ENCODE assay signal across 20 cellular contexts in genomic region chrX:46634577-46634976, GRCh38.
A peak's percentile ranks its signal among the peaks of the same experiment; 100 is the strongest.
DNase-seq lines count a peak whose midpoint lies in the region; ATAC-seq and TF ChIP-seq lines count a peak whose summit lies in the region.
"Had no signal": no experiment of that assay in that cellular context is flagged by ENCODE, and none has a peak within 500 bp of the region (broad histone marks: within the 10 kb centered on the region; RNA-seq: fewer than 3 reads in every experiment).

No MANE protein-coding gene starts in this region.

- no peak overlapping the region for H3K23ac ChIP-seq in IMR-90 (ENCODE audit: low read depth, low read length)

- H3K27ac Mint-ChIP-seq in activated T-cell treated with anti-CD3 and anti-CD28 coated beads, Interleukin-2, amount 50 U/mL, for 24 hours = peak overlapping the region; percentile 41
- H3K27ac Mint-ChIP-seq: activated CD4-positive, alpha-beta T cell treated with anti-CD3 and anti-CD28 coated beads, Interleukin-2, amount 10 ng/mL, durations not matched to agents 7 days and 5 days had no signal

- no peak for TF ChIP-seq RAD21 in IMR-90 (IDR thresholded peaks at IDR 0.05; ENCODE audit: low read length)

- H3K4me1 ChIP-seq in IMR-90 (ENCODE audit: control insufficient read depth, insufficient read depth, low read length) = peaks cover 6% of the 10 kb centered on the region
- H3K4me1 ChIP-seq: Peyer's patch, tibial artery had no signal

- no peak overlapping the region for H3K4me2 ChIP-seq in IMR-90 (ENCODE audit: low read depth, low read length)

- H2BK5ac ChIP-seq in IMR-90 (ENCODE audit: low read depth, low read length, poor library complexity, severe bottlenecking) = no peak overlapping the region

- no TSS peak for BruUV-seq in IMR-90 (replicated peaks; lab: Mats Ljungman, UMichigan)

- no peak overlapping the region for H4K8ac ChIP-seq in IMR-90 (ENCODE audit: low read depth in 2 of 2, low read length in 2 of 2)

- no peak for TF ChIP-seq CTCF in IMR-90 (conservative IDR thresholded peaks at IDR 0.05; ENCODE audit: low read depth, low read length)
- TF ChIP-seq CTCF in fibroblast of villous mesenchyme (IDR thresholded peaks at IDR 0.05; ENCODE audit: insufficient read depth, low read depth, low read length) = no peak

- H3K4ac ChIP-seq in IMR-90 (ENCODE audit: low read depth, low read length) = no peak overlapping the region

- POLR2A ChIA-PET in IMR-90 (lab: Charles Lee; ENCODE audit: unreplicated experiment) = no interaction called here

- H4K91ac ChIP-seq in IMR-90 (ENCODE audit: insufficient read depth, low read depth, low read length) = no peak overlapping the region

- H3K18ac ChIP-seq in IMR-90 (ENCODE audit: low read depth, low read length) = peak overlapping the region; percentile 25; the same call in 1 of the 2 replicates

- peaks cover 24% of the 10 kb centered on the region for H3K36me3 Mint-ChIP-seq in activated T-cell treated with anti-CD3 and anti-CD28 coated beads, Interleukin-2, amount 50 U/mL, for 24 hours (ENCODE audit: low read depth)
- H3K36me3 Mint-ChIP-seq in activated T-cell treated with anti-CD3 and anti-CD28 coated beads, Interleukin-2, amount 50 U/mL, for 4 hours (ENCODE audit: insufficient read depth) = peaks cover 11% of the 10 kb centered on the region

- H3K36me3 ChIP-seq in IMR-90 (ENCODE audit: control insufficient read depth, insufficient read depth, low read length) = no peaks in the 10 kb centered on the region
- H3K36me3 ChIP-seq: esophagus muscularis mucosa, Peyer's patch, tibial artery had no signal

- CTCF ChIA-PET in IMR-90 (lab: Yijun Ruan, JAX) = interaction anchor here (1.0 kb wide), 1 partner anchor 36 kb away, joined by 3 read pairs; no protein-coding TSS in a partner anchor

- H2AFZ ChIP-seq in IMR-90 (replicated peaks; ENCODE audit: low read length, poor library complexity) = no peak overlapping the region

- no peak overlapping the region for H3K27ac ChIP-seq in IMR-90 (ENCODE audit: insufficient read depth, low read length)
- H3K27ac ChIP-seq: esophagus muscularis mucosa, Peyer's patch, SK-N-MC, tibial artery had no signal

- H3K4me1 Mint-ChIP-seq in activated T-cell treated with anti-CD3 and anti-CD28 coated beads, Interleukin-2, amount 50 U/mL, for 24 hours (ENCODE audit: low read depth) = peaks cover 39% of the 10 kb centered on the region
- peaks cover 34% of the 10 kb centered on the region for H3K4me1 Mint-ChIP-seq in activated T-cell treated with anti-CD3 and anti-CD28 coated beads, Interleukin-2, amount 50 U/mL, for 4 hours (ENCODE audit: low read depth)

- no peak overlapping the region for H3K9ac ChIP-seq in IMR-90 (ENCODE audit: low read depth, low read length)

- no peaks in the 10 kb centered on the region for H3K79me1 ChIP-seq in IMR-90 (ENCODE audit: low read depth in 1 of 2, low read length in 2 of 2)

- H2BK15ac ChIP-seq in IMR-90 (ENCODE audit: low read depth, low read length) = no peak overlapping the region

- no peak overlapping the region for H3K4me3 Mint-ChIP-seq in activated T-cell treated with anti-CD3 and anti-CD28 coated beads, Interleukin-2, amount 50 U/mL, for 24 hours
- no peak overlapping the region for H3K4me3 Mint-ChIP-seq in activated T-cell treated with anti-CD3 and anti-CD28 coated beads, Interleukin-2, amount 50 U/mL, for 4 hours
- H3K4me3 Mint-ChIP-seq: activated CD4-positive, alpha-beta T cell treated with anti-CD3 and anti-CD28 coated beads, Interleukin-2, amount 10 ng/mL, durations not matched to agents 7 days and 5 days had no signal

- intact Hi-C loops in IMR-90 (cut with micrococcal nuclease) = no loop called here

- no peaks in the 10 kb centered on the region for H3K9me3 Mint-ChIP-seq in activated T-cell treated with anti-CD3 and anti-CD28 coated beads, Interleukin-2, amount 50 U/mL, for 24 hours
- no peaks in the 10 kb centered on the region for H3K9me3 Mint-ChIP-seq in activated T-cell treated with anti-CD3 and anti-CD28 coated beads, Interleukin-2, amount 50 U/mL, for 4 hours
- H3K9me3 Mint-ChIP-seq: activated CD4-positive, alpha-beta T cell treated with anti-CD3 and anti-CD28 coated beads, Interleukin-2, amount 10 ng/mL, durations not matched to agents 7 days and 5 days had no signal

- H3K9me1 ChIP-seq in IMR-90 (ENCODE audit: insufficient read depth, low read length) = 0 out of 2 replicates have a peak, but pooled peaks cover 2% of the 10 kb centered on the region

- no CpG with 5 or more reads among the region's 3 CpGs for WGBS in IMR-90 (ENCODE audit: extremely low coverage in 2 of 2, insufficient read length in 1 of 2), 2 experiments

- no peaks in the 10 kb centered on the region for H3K9me3 ChIP-seq in IMR-90 (ENCODE audit: control insufficient read depth, insufficient read depth, low read length)
- H3K9me3 ChIP-seq: esophagus muscularis mucosa, Peyer's patch, tibial artery had no signal

- H2AK5ac ChIP-seq in IMR-90 (ENCODE audit: low read depth, low read length) = no peak overlapping the region

- no peak for ATAC-seq in activated T-cell treated with anti-CD3 and anti-CD28 coated beads, Interleukin-2, amount 50 U/mL, for 4 hours
- ATAC-seq in GM19395 (IDR thresholded peaks at IDR 0.05; ENCODE audit: unreplicated experiment) (peak; percentile 40), IMR-90 (ENCODE audit: low read depth) (no peak), GM21825 (IDR thresholded peaks at IDR 0.05; ENCODE audit: unreplicated experiment) (no peak)
- ATAC-seq: left ventricle myocardium superior had no signal

- no peak for TF ChIP-seq POLR2A in IMR-90 (IDR thresholded peaks at IDR 0.05; ENCODE audit: low read depth, low read length)

- H3K4me3 ChIP-seq in IMR-90 (ENCODE audit: insufficient read depth, low read depth, low read length) = no peak overlapping the region
- H3K4me3 ChIP-seq in fibroblast of villous mesenchyme (ENCODE audit: low read depth, low read length) = no peak overlapping the region
- H3K4me3 ChIP-seq: esophagus muscularis mucosa, Peyer's patch, SK-N-MC, tibial artery had no signal

- H3K27me3 ChIP-seq in IMR-90 (ENCODE audit: control insufficient read depth, insufficient read depth, low read length) = peaks cover 2% of the 10 kb centered on the region
- H3K27me3 ChIP-seq: esophagus muscularis mucosa, Peyer's patch, tibial artery had no signal

- no peaks in the 10 kb centered on the region for H4K20me1 ChIP-seq in IMR-90 (ENCODE audit: insufficient read depth, low read length)

- in situ Hi-C loops in IMR-90 (cut with MboI; ENCODE audit: low sequenced_read_pairs) = no loop called here

- dilution Hi-C loops in IMR-90 (cut with HindIII; ENCODE audit: low sequenced_read_pairs, unreplicated experiment) = no loop called here

- H3K27me3 Mint-ChIP-seq in activated T-cell treated with anti-CD3 and anti-CD28 coated beads, Interleukin-2, amount 50 U/mL, for 24 hours = peaks cover 51% of the 10 kb centered on the region
- H3K27me3 Mint-ChIP-seq in activated T-cell treated with anti-CD3 and anti-CD28 coated beads, Interleukin-2, amount 50 U/mL, for 4 hours (ENCODE audit: low read depth) = no peaks in the 10 kb centered on the region
- H3K27me3 Mint-ChIP-seq: activated CD4-positive, alpha-beta T cell treated with anti-CD3 and anti-CD28 coated beads, Interleukin-2, amount 10 ng/mL, durations not matched to agents 7 days and 5 days had no signal

- no peak for DNase-seq in activated T-cell treated with anti-CD3 and anti-CD28 coated beads, Interleukin-2, amount 50 U/mL, for 24 hours
- no peak for DNase-seq in activated T-cell treated with anti-CD3 and anti-CD28 coated beads, Interleukin-2, amount 50 U/mL, for 4 hours
- DNase-seq in IMR-90 (peak; percentile 5), fibroblast of villous mesenchyme (ENCODE audit: low read depth) (peak; percentile 23), occipital lobe (lab: John Stamatoyannopoulos, UW) (no peak), HK-2 (ENCODE audit: unreplicated experiment) (no peak)
- DNase-seq: activated CD4-positive, alpha-beta T cell treated with anti-CD3 and anti-CD28 coated beads, Interleukin-2, amount 10 ng/mL, durations not matched to agents 7 days and 5 days; amygdala; C1 segment of cervical spinal cord; caudate nucleus; GDM1; left ventricle myocardium superior; NCI-H2227 treated with DMSO at 0.1 percent for 48 hours; Peyer's patch; retina; tibial artery had no signal

- H3K56ac ChIP-seq in IMR-90 (ENCODE audit: extremely low read depth, insufficient read depth, low read length) = no peak overlapping the region

- no peak overlapping the region for H2BK20ac ChIP-seq in IMR-90 (ENCODE audit: low read depth, low read length)

- H2BK120ac ChIP-seq in IMR-90 (ENCODE audit: low read depth, low read length) = no peak overlapping the region

- H2AK9ac ChIP-seq in IMR-90 (replicated peaks; ENCODE audit: low read depth, low read length, poor library complexity) = no peak overlapping the region

- H4K5ac ChIP-seq in IMR-90 (ENCODE audit: low read depth, low read length) = no peak overlapping the region; the same call in 1 of the 2 replicates

- H3K14ac ChIP-seq in IMR-90 (replicated peaks; ENCODE audit: low read depth, low read length) = no peak overlapping the region

TF ChIP-seq in IMR-90, 13 proteins besides CTCF, POLR2A, EP300 and RAD21 (continues in another document):
- TF ChIP-seq MAZ (IDR thresholded peaks at IDR 0.05; ENCODE audit: borderline replicate concordance, low read depth, low read length) (no peak), USF2 (IDR thresholded peaks at IDR 0.05; ENCODE audit: low read depth, low read length) (no peak), RFX5 (IDR thresholded peaks at IDR 0.05; ENCODE audit: low read depth, low read length) (no peak), SMC3 (IDR thresholded peaks at IDR 0.05; ENCODE audit: low read depth, low read length) (no peak), MAFK (IDR thresholded peaks at IDR 0.05; ENCODE audit: low read depth, low read length) (no peak), ELK1 (IDR thresholded peaks at IDR 0.05; ENCODE audit: borderline replicate concordance, low read depth, low read length) (no peak), BHLHE40 (IDR thresholded peaks at IDR 0.05; ENCODE audit: low read depth, low read length) (no peak), NFE2L2 (IDR thresholded peaks at IDR 0.05; ENCODE audit: low read depth, low read length) (no peak)

Comparison
In these comparisons a context has a peak if more than half of its experiments do, and no peak if none do; other contexts are left out.
1. DNase-seq: peak in IMR-90 (single experiment) and fibroblast of villous mesenchyme (single experiment); none in activated T-cell treated with anti-CD3 and anti-CD28 coated beads, Interleukin-2, amount 50 U/mL, for 24 hours (single experiment), activated T-cell treated with anti-CD3 and anti-CD28 coated beads, Interleukin-2, amount 50 U/mL, for 4 hours (single experiment), occipital lobe (single experiment) and HK-2 (single experiment).